Comparison of ENCODE assay signal across 21 cellular contexts in genomic region chr7:150721970-150722373, GRCh38. TPM values are rescaled to one million over a fixed set of nuclear protein-coding genes. Genes with fewer than 3 reads are reported as not detected.
DNase-seq lines count a peak whose midpoint lies in the region; ATAC-seq lines count a peak whose summit lies in the region.
"Had no signal": no experiment of that assay in that cellular context is flagged by ENCODE, and none has a peak within 500 bp of the region (broad histone marks: within the 10 kb centered on the region; RNA-seq: fewer than 3 reads in every experiment).

No MANE protein-coding gene starts in this region.

- intact Hi-C loops in naive thymus-derived CD4-positive, alpha-beta T cell (cut with micrococcal nuclease), result loop anchor here in 1 of 2 donors (1.0 kb wide), 1 partner anchor 8 kb away; no protein-coding TSS in a partner anchor

- peaks cover 66% of the 10 kb centered on the region for H3K4me1 Mint-ChIP-seq in stimulated activated naive CD8-positive, alpha-beta T cell treated with anti-CD3 and anti-CD28 coated beads, Interleukin-15, Interleukin-2, amounts not matched to agents 100 ng/mL and 50 ng/mL, for 24 hours (ENCODE audit: low read depth)
- H3K4me1 Mint-ChIP-seq in naive thymus-derived CD4-positive, alpha-beta T cell, result peaks cover 44 to 84% (median 74%) of the 10 kb centered on the region in 7 donors

- no peak for ATAC-seq in stimulated activated naive CD8-positive, alpha-beta T cell treated with anti-CD3 and anti-CD28 coated beads, Interleukin-15, Interleukin-2, amounts not matched to agents 100 U/mL and 50 U/mL, for 24 hours
- no peak for ATAC-seq in naive thymus-derived CD4-positive, alpha-beta T cell

- H3K4me1 ChIP-seq in naive thymus-derived CD4-positive, alpha-beta T cell (ENCODE audit: control insufficient read depth in 2 of 2, insufficient read depth in 2 of 2, low read length in 2 of 2), result peaks cover 39 to 43% of the 10 kb centered on the region in 2 donors

- no peak for DNase-seq in stimulated activated naive CD8-positive, alpha-beta T cell treated with anti-CD3 and anti-CD28 coated beads, Interleukin-15, Interleukin-2, amounts not matched to agents 100 U/mL and 50 U/mL, for 24 hours
- DNase-seq in dermis blood vessel endothelial cell, result peak; percentile 39
- DNase-seq in naive thymus-derived CD4-positive, alpha-beta T cell, result no peak
- no peak for DNase-seq in central memory CD4-positive, alpha-beta T cell
- no peak for DNase-seq in NCI-H524 treated with DMSO at 0.1 percent for 48 hours (lab: John Stamatoyannopoulos, UW)
- DNase-seq in MV-4-11 (lab: John Stamatoyannopoulos, UW), result no peak
- DNase-seq in NCI-H187 (lab: John Stamatoyannopoulos, UW), result no peak
- DNase-seq: activated gamma-delta T cell, Calu3, erythroblast, mammary epithelial cell, NCI-H1417 treated with DMSO at 0.1 percent for 48 hours, NCI-H2171, NCI-H748 treated with DMSO at 0.1 percent for 48 hours had no signal

- H3K4me3 Mint-ChIP-seq in stimulated activated naive CD8-positive, alpha-beta T cell treated with anti-CD3 and anti-CD28 coated beads, Interleukin-15, Interleukin-2, amounts not matched to agents 100 ng/mL and 50 ng/mL, for 24 hours, result peak overlapping the region; percentile 24
- H3K4me3 Mint-ChIP-seq in naive thymus-derived CD4-positive, alpha-beta T cell, result peak overlapping the region; percentile 72 to 98 (median 79)
- H3K4me3 Mint-ChIP-seq: dendritic cell treated with granulocyte-macrophage colony-stimulating factor and Interleukin-4, amounts not matched to agents 40 ng/mL and 50 ng/mL, for 4 days; nephron had no signal

- CTCF ChIA-PET in naive thymus-derived CD4-positive, alpha-beta T cell (lab: Charles Lee), result interaction anchor here (0.5 to 1.5 kb wide), 2 partner anchors 10 to 201 kb away, joined by 3 to 6 read pairs; no protein-coding TSS in a partner anchor

- peak overlapping the region; percentile 18 for H3K4me3 ChIP-seq in naive thymus-derived CD4-positive, alpha-beta T cell (ENCODE audit: low read length)

- POLR2A ChIA-PET in naive thymus-derived CD4-positive, alpha-beta T cell (lab: Charles Lee), result interaction anchor here (0.6 to 14.1 kb wide), 14 partner anchors 9 to 247 kb away, joined by 3 to 467 read pairs (median 8); partner anchors contain the start of genes GIMAP2, GIMAP4, GIMAP5 and GIMAP7

- H3K9me3 ChIP-seq in naive thymus-derived CD4-positive, alpha-beta T cell (ENCODE audit: control insufficient read depth in 2 of 3, low read length in 3 of 3), result peaks cover 0 to 26% (median 0%) of the 10 kb centered on the region in 3 experiments

- H3K27me3 Mint-ChIP-seq in stimulated activated naive CD8-positive, alpha-beta T cell treated with anti-CD3 and anti-CD28 coated beads, Interleukin-15, Interleukin-2, amounts not matched to agents 100 ng/mL and 50 ng/mL, for 24 hours, result no peaks in the 10 kb centered on the region
- no peaks in the 10 kb centered on the region for H3K27me3 Mint-ChIP-seq in naive thymus-derived CD4-positive, alpha-beta T cell
- H3K27me3 Mint-ChIP-seq: dendritic cell treated with granulocyte-macrophage colony-stimulating factor and Interleukin-4, amounts not matched to agents 40 ng/mL and 50 ng/mL, for 4 days had no signal

- H3K36me3 ChIP-seq in naive thymus-derived CD4-positive, alpha-beta T cell (ENCODE audit: control insufficient read depth in 2 of 3, insufficient read depth in 3 of 3, low read length in 3 of 3), result peaks cover 29 to 71% (median 30%) of the 10 kb centered on the region in 3 experiments

- peak overlapping the region; percentile 24 for H3K27ac Mint-ChIP-seq in stimulated activated naive CD8-positive, alpha-beta T cell treated with anti-CD3 and anti-CD28 coated beads, Interleukin-15, Interleukin-2, amounts not matched to agents 100 ng/mL and 50 ng/mL, for 24 hours
- H3K27ac Mint-ChIP-seq in naive thymus-derived CD4-positive, alpha-beta T cell, result peak overlapping the region; percentile 14 to 89 (median 78)
- H3K27ac Mint-ChIP-seq: dendritic cell treated with granulocyte-macrophage colony-stimulating factor and Interleukin-4, amounts not matched to agents 40 ng/mL and 50 ng/mL, for 4 days; nephron had no signal

- peak overlapping the region; percentile 65 for H3K27ac ChIP-seq in naive thymus-derived CD4-positive, alpha-beta T cell (ENCODE audit: low read depth, low read length)
- H3K27ac ChIP-seq: VCaP had no signal

- peaks cover 10% of the 10 kb centered on the region for H3K9me3 Mint-ChIP-seq in stimulated activated naive CD8-positive, alpha-beta T cell treated with anti-CD3 and anti-CD28 coated beads, Interleukin-15, Interleukin-2, amounts not matched to agents 100 ng/mL and 50 ng/mL, for 24 hours
- peaks cover 6 to 71% (median 22%) of the 10 kb centered on the region in 11 donors for H3K9me3 Mint-ChIP-seq in naive thymus-derived CD4-positive, alpha-beta T cell
- H3K9me3 Mint-ChIP-seq: dendritic cell treated with granulocyte-macrophage colony-stimulating factor and Interleukin-4, amounts not matched to agents 40 ng/mL and 50 ng/mL, for 4 days had no signal

- H3K36me3 Mint-ChIP-seq in stimulated activated naive CD8-positive, alpha-beta T cell treated with anti-CD3 and anti-CD28 coated beads, Interleukin-15, Interleukin-2, amounts not matched to agents 100 ng/mL and 50 ng/mL, for 24 hours (ENCODE audit: low read depth), result peaks cover 63% of the 10 kb centered on the region
- peaks cover 53 to 95% (median 89%) of the 10 kb centered on the region in 5 donors for H3K36me3 Mint-ChIP-seq in naive thymus-derived CD4-positive, alpha-beta T cell

- no peaks in the 10 kb centered on the region for H3K27me3 ChIP-seq in naive thymus-derived CD4-positive, alpha-beta T cell (ENCODE audit: control insufficient read depth in 2 of 2, insufficient read depth in 2 of 2, low read length in 2 of 2)

RNA-seq across cellular contexts. Expression of gene GIMAP1, which starts 5.6 kb away (rescaled TPM):
- total RNA-seq in dermis blood vessel endothelial cell, result 28.2 and 31.1 TPM in 2 replicates
- 100 to 1,000 TPM in 2 of 5 experiments, 10 to 100 TPM in 3; 23.3 to 124 (median 32.6) TPM for total RNA-seq in naive thymus-derived CD4-positive, alpha-beta T cell
- 100 to 1,000 TPM in 1 of 2 donors, 10 to 100 TPM in 1; 75.4 to 104 TPM for polyA plus RNA-seq in naive thymus-derived CD4-positive, alpha-beta T cell
- total RNA-seq: Calu3, G401, HT1080, mammary epithelial cell, renal cortical epithelial cell had no signal
- polyA plus RNA-seq: mammary epithelial cell had no signal

RNA-seq across cellular contexts. Expression of gene GIMAP5, which starts 15.2 kb away (rescaled TPM):
- 203 and 350 TPM in 2 replicates for total RNA-seq in dermis blood vessel endothelial cell
- 100 to 1,000 TPM in 3 of 5 experiments, 10 to 100 TPM in 2; 58.1 to 422 (median 214) TPM for total RNA-seq in naive thymus-derived CD4-positive, alpha-beta T cell
- polyA plus RNA-seq in naive thymus-derived CD4-positive, alpha-beta T cell, result 100 to 1,000 TPM; 570 to 819 TPM
- total RNA-seq: Calu3, G401, mammary epithelial cell had no signal
- polyA plus RNA-seq: mammary epithelial cell had no signal

RNA-seq across cellular contexts. Expression of gene GIMAP2, which starts 36.5 kb away (rescaled TPM):
- 75.9 and 87.0 TPM in 2 replicates for total RNA-seq in dermis blood vessel endothelial cell
- 100 to 1,000 TPM in 3 of 5 experiments, 10 to 100 TPM in 2; 79.4 to 286 (median 122) TPM for total RNA-seq in naive thymus-derived CD4-positive, alpha-beta T cell
- 100 to 1,000 TPM; 150 to 153 TPM for polyA plus RNA-seq in naive thymus-derived CD4-positive, alpha-beta T cell
- total RNA-seq: G401 had no signal
